ENCODE assay signal across 21 cellular contexts in the genomic region with DNA sequence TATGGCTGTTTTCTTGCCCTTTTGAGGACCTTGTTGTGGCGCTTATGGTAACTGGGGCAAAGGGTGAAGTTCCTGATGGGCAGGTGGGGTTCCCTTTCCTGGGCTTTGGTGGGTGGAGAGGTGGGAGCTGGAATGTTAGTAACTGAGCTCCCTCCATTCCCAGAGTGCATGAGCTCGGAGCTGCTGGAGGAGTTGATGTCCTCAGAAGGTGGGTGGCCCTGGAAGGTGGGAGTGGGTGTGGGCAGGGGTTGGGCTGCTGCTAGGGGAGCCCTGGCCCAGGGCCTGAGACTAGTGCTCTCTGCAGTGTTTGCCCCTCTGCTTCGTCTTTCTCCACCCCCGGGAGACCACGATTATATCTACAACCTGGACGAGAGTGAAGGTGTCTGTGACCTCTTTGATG. TPM values are rescaled to one million over a fixed set of nuclear protein-coding genes. Genes with fewer than 3 reads are reported as not detected.
A peak's percentile ranks its signal among the peaks of the same experiment; 100 is the strongest.
DNase-seq lines count a peak whose midpoint lies in the region; ATAC-seq and TF ChIP-seq lines count a peak whose summit lies in the region.
"Had no signal": no experiment of that assay in that cellular context is flagged by ENCODE, and none has a peak within 500 bp of the region (broad histone marks: within the 10 kb centered on the region; RNA-seq: fewer than 3 reads in every experiment).

No MANE protein-coding gene starts in this region.

- H3K4me1 ChIP-seq in Panc1 (ENCODE audit: control insufficient read depth, insufficient read depth, low read length) (peaks cover 19% of the 10 kb centered on the region), duodenal mucosa (ENCODE audit: control insufficient read depth in 1 of 2, insufficient read depth in 2 of 2, low read length in 2 of 2) (peaks cover 28 to 41% of the 10 kb centered on the region in 2 donors)

- CTCF ChIA-PET in Panc1 (lab: Charles Lee): interaction anchor here (0.6 to 1.1 kb wide), 2 partner anchors 29 to 189 kb away, joined by 4 to 5 read pairs; a partner anchor contains a TSS

- no peak for ATAC-seq in Panc1
- ATAC-seq in GM21529 (IDR thresholded peaks at IDR 0.05; ENCODE audit: unreplicated experiment): no peak

- intact Hi-C loops in Panc1 (cut with micrococcal nuclease; ENCODE audit: unreplicated experiment): no loop called here

- in situ Hi-C loops in GM13976 (cut with MboI; ENCODE audit: low sequenced_read_pairs, unreplicated experiment): no loop called here
- in situ Hi-C loops in Panc1 (cut with HindIII; ENCODE audit: low pct_unique_long_range_greater_than_20kb, low sequenced_read_pairs): no loop called here

- DNase-seq in GM13976 (ENCODE audit: low spot score) (peak; percentile 24), Panc1 (ENCODE audit: low read depth, low spot score) (no peak), renal cortical epithelial cell (ENCODE audit: low read depth) (peak; percentile 38), mesenteric fat pad (ENCODE audit: low spot score) (no peak)
- no peak for DNase-seq in activated CD4-positive, alpha-beta T cell treated with anti-CD3 and anti-CD28 coated beads for 4 hours
- DNase-seq: activated CD4-positive, alpha-beta memory T cell treated with anti-CD3 and anti-CD28 coated beads, Interleukin-2, amount 10 ng/mL, durations not matched to agents 7 days and 5 days; activated CD4-positive, CD25-positive, alpha-beta regulatory T cell treated with anti-CD3 and anti-CD28 coated beads, Interleukin-2, amount 50 U/mL, for 72 hours; activated CD8-positive, alpha-beta memory T cell treated with anti-CD3 and anti-CD28 coated beads, Interleukin-2, amount 50 U/mL, for 48 hours; activated naive CD8-positive, alpha-beta T cell treated with anti-CD3 and anti-CD28 coated beads, Interleukin-2, amount 10 ng/mL, durations not matched to agents 7 days and 5 days; CD8-positive, alpha-beta memory T cell; NCI-H1436 treated with DMSO at 0.1 percent for 48 hours; NCI-H2107; NCI-H748 treated with DMSO at 0.1 percent for 48 hours; RPMI8226; stimulated activated CD4-positive, alpha-beta T cell treated with anti-CD3 and anti-CD28 coated beads, Interleukin-2, amount 100 ng/mL, for 24 hours had no signal

- H3K36me3 ChIP-seq in Panc1 (ENCODE audit: control insufficient read depth, insufficient read depth, low read length) (peaks cover 10% of the 10 kb centered on the region), duodenal mucosa (ENCODE audit: control insufficient read depth in 1 of 2, insufficient read depth in 2 of 2, low read length in 2 of 2) (peaks cover 52 to 78% of the 10 kb centered on the region in 2 donors)

- no peaks in the 10 kb centered on the region for H3K27me3 ChIP-seq in Panc1 (ENCODE audit: control insufficient read depth, insufficient read depth, low read length)
- H3K27me3 ChIP-seq in duodenal mucosa (ENCODE audit: control insufficient read depth in 1 of 2, insufficient read depth in 2 of 2, low read length in 2 of 2): no peaks in the 10 kb centered on the region
- H3K27me3 ChIP-seq: left lung had no signal

- POLR2A ChIA-PET in Panc1 (lab: Charles Lee): interaction anchor here (1.0 kb wide), 1 partner anchor 11 kb away, joined by 4 read pairs; no protein-coding TSS in a partner anchor

- BruUV-seq in Panc1 (replicated peaks; lab: Mats Ljungman, UMichigan): no TSS peak

- H3K9ac ChIP-seq in duodenal mucosa (ENCODE audit: low read depth in 1 of 2, low read length in 2 of 2): peak overlapping the region; percentile 39 to 48
- H3K9ac ChIP-seq: KMS-11 had no signal

- H3K9me3 ChIP-seq in Panc1 (ENCODE audit: control insufficient read depth, insufficient read depth, low read depth, low read length) (no peaks in the 10 kb centered on the region), duodenal mucosa (ENCODE audit: control insufficient read depth in 1 of 2, low read length in 2 of 2) (no peaks in the 10 kb centered on the region)
- H3K9me3 ChIP-seq: left lung had no signal

- peak overlapping the region; percentile 23; the same call in 1 of the 2 replicates for H3K27ac ChIP-seq in Panc1 (ENCODE audit: low read length)
- no peak overlapping the region for H3K27ac ChIP-seq in duodenal mucosa (ENCODE audit: low read depth, low read length)
- H3K27ac ChIP-seq: KMS-11, SK-N-MC had no signal

- H3K4me3 ChIP-seq in Panc1 (ENCODE audit: low read depth in 2 of 2, low read length in 2 of 2) (no peak overlapping the region), duodenal mucosa (ENCODE audit: low read depth in 1 of 2, low read length in 2 of 2) (no peak overlapping the region)
- H3K4me3 ChIP-seq: left lung, SK-N-MC had no signal

- TF ChIP-seq CTCF in GM13976 (IDR thresholded peaks at IDR 0.05; ENCODE audit: borderline replicate concordance, control extremely low read depth, extremely low read depth, insufficient read depth, missing control alignments) (no peak), Panc1 (IDR thresholded peaks at IDR 0.05) (no peak)

RNA-seq across cellular contexts. Expression of a gene that starts 1.2 kb away (rescaled TPM):
- total RNA-seq in Panc1 (2021; ENCODE audit: unreplicated experiment) (2.0 TPM), renal cortical epithelial cell (3.1 and 20.1 TPM in 2 replicates), mesenteric fat pad (1.2 TPM)
- polyA plus RNA-seq in Panc1 (2012; ENCODE audit: insufficient read length): 1.6 TPM
- polyA plus RNA-seq: CD8-positive, alpha-beta memory T cell had no signal

RNA-seq across cellular contexts. Expression of a gene that starts 5.7 kb away (rescaled TPM):
- total RNA-seq in Panc1 (2021; ENCODE audit: unreplicated experiment) (74.5 TPM), renal cortical epithelial cell (39.2 and 56.0 TPM in 2 replicates), mesenteric fat pad (68.4 TPM)
- 69.7 TPM for polyA plus RNA-seq in Panc1 (2012; ENCODE audit: insufficient read length)

RNA-seq across cellular contexts. Expression of a gene that starts 7.8 kb away (rescaled TPM):
- total RNA-seq in Panc1 (2021; ENCODE audit: unreplicated experiment) (0.41 TPM), renal cortical epithelial cell (0.35 and 0.52 TPM in 2 replicates), mesenteric fat pad (4.1 TPM)
- 1.5 TPM for polyA plus RNA-seq in Panc1 (2012; ENCODE audit: insufficient read length)
- total RNA-seq: activated CD4-positive, alpha-beta memory T cell treated with anti-CD3 and anti-CD28 coated beads, Interleukin-2, amount 10 ng/mL, durations not matched to agents 7 days and 5 days; activated naive CD8-positive, alpha-beta T cell treated with anti-CD3 and anti-CD28 coated beads, Interleukin-2, amount 10 ng/mL, durations not matched to agents 7 days and 5 days; CD8-positive, alpha-beta memory T cell; osteocyte had no signal
- polyA plus RNA-seq: CD8-positive, alpha-beta memory T cell had no signal

RNA-seq across cellular contexts. Expression of a gene that starts 13.9 kb away (rescaled TPM):
- total RNA-seq in Panc1 (2021; ENCODE audit: unreplicated experiment) (13.9 TPM), renal cortical epithelial cell (3.3 and 10.7 TPM in 2 replicates), mesenteric fat pad (14.5 TPM)
- polyA plus RNA-seq in Panc1 (2012; ENCODE audit: insufficient read length): 13.6 TPM

RNA-seq across cellular contexts. Expression of a gene that starts 27.4 kb away (rescaled TPM):
- total RNA-seq in Panc1 (2021; ENCODE audit: unreplicated experiment) (27.9 TPM), renal cortical epithelial cell (26.2 and 27.1 TPM in 2 replicates), mesenteric fat pad (31.3 TPM)
- 63.2 TPM for polyA plus RNA-seq in Panc1 (2012; ENCODE audit: insufficient read length)

Comparison
In these comparisons a context has a peak if more than half of its experiments do, and no peak if none do; other contexts are left out.
1. DNase-seq: peak in GM13976 (single experiment) and renal cortical epithelial cell (single experiment); none in Panc1 (single experiment), activated CD4-positive, alpha-beta T cell treated with anti-CD3 and anti-CD28 coated beads for 4 hours (0 of 2) and mesenteric fat pad (single experiment).